27 cellular contexts compared by ENCODE assay signal in the genomic region with DNA sequence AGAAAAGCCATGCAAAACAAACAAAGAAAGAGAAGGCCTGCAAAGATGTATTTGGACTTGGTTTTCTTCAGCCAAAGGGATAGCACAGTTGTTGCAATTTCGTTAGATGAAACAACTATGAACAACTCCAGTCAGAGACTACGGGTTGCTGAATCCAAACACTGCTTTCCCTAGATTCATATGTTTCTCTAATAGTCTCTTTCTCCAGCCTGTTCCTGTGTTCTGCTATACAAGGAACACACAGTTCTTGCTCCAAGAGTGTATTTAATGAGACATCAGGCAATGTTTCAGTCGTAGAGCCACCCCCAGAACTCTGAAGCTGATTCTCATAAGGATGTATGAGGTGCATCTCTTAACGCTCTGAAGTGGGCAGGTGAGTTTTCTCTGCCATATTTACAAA.
"Had no signal": no experiment of that assay in that cellular context is flagged by ENCODE, and none has a peak within 500 bp of the region (broad histone marks: within the 10 kb centered on the region; RNA-seq: fewer than 3 reads in every experiment).

No MANE protein-coding gene starts in this region.

- H3K27me3 ChIP-seq: esophagus squamous epithelium, neural progenitor cell, right lobe of liver, stomach, testis, transverse colon had no signal

- H2AFZ ChIP-seq: neural progenitor cell, parathyroid adenoma had no signal

- H3K79me2 ChIP-seq: parathyroid adenoma had no signal

- H3K36me3 ChIP-seq: esophagus squamous epithelium, neural progenitor cell, right lobe of liver, stomach, transverse colon had no signal

- H3K9me3 ChIP-seq: esophagus squamous epithelium, mucosa of descending colon, right lobe of liver, stomach, testis, transverse colon had no signal

- H3K4me3 Mint-ChIP-seq: effector memory CD8-positive, alpha-beta T cell; mesothelial cell of epicardium; naive B cell; natural killer cell treated with Interleukin-12 subunit alpha and Interleukin-12 subunit beta and Interleukin-15 and Interleukin-18, amount 100 ng/mL, for 72 hours; neural progenitor cell; stimulated activated effector memory CD8-positive, alpha-beta T cell treated with anti-CD3 and anti-CD28 coated beads, Interleukin-12 subunit alpha, Interleukin-12 subunit beta, amount 100 ng/mL, for 72 hours had no signal

- DNase-seq: cerebellar nuclear complex; cortex of kidney; effector memory CD8-positive, alpha-beta T cell; erythroblast; esophagus squamous epithelium; foreskin melanocyte; kidney; mesenchymal stem cell; mucosa of descending colon; naive B cell; right lobe of liver; stimulated activated CD4-positive, alpha-beta T cell treated with anti-CD3 and anti-CD28 coated beads, Interleukin-12 subunit alpha, Interleukin-12 subunit beta, amount 100 ng/mL, for 4 hours; stimulated activated CD4-positive, alpha-beta T cell treated with anti-CD3 and anti-CD28 coated beads, Interleukin-1b, Interleukin-23, amount 100 ng/mL, for 48 hours; stimulated activated CD4-positive, alpha-beta T cell treated with anti-CD3 and anti-CD28 coated beads, Interleukin-4, amount 100 ng/mL, for 24 hours; stimulated activated naive CD4-positive, alpha-beta T cell treated with Interleukin-2 at 50 U/mL for 16 hours; stomach; testis; transverse colon had no signal

- H3K4me3 ChIP-seq: esophagus squamous epithelium, lung, mucosa of descending colon, neural progenitor cell, right lobe of liver, smooth muscle cell, stomach, testis, transverse colon had no signal

- H3K27ac Mint-ChIP-seq: effector memory CD8-positive, alpha-beta T cell; mesothelial cell of epicardium; natural killer cell treated with Interleukin-12 subunit alpha and Interleukin-12 subunit beta and Interleukin-15 and Interleukin-18, amount 100 ng/mL, for 72 hours; neural progenitor cell; progenitor cell of endocrine pancreas; stimulated activated effector memory CD8-positive, alpha-beta T cell treated with anti-CD3 and anti-CD28 coated beads, Interleukin-12 subunit alpha, Interleukin-12 subunit beta, amount 100 ng/mL, for 72 hours had no signal

- ATAC-seq: effector memory CD8-positive, alpha-beta T cell; left lobe of liver; mucosa of descending colon; natural killer cell treated with Interleukin-12 subunit alpha and Interleukin-12 subunit beta and Interleukin-15 and Interleukin-18, amount 100 ng/mL, for 72 hours; right lobe of liver; stimulated activated effector memory CD8-positive, alpha-beta T cell treated with anti-CD3 and anti-CD28 coated beads, Interleukin-12 subunit alpha, Interleukin-12 subunit beta, amount 100 ng/mL, for 72 hours had no signal

- H3K36me3 Mint-ChIP-seq: mesothelial cell of epicardium, neural progenitor cell had no signal

- H3K27ac ChIP-seq: esophagus squamous epithelium, neural progenitor cell, parathyroid adenoma, right lobe of liver, stomach, testis had no signal

- H3K4me1 ChIP-seq: esophagus squamous epithelium, neural progenitor cell, parathyroid adenoma, right lobe of liver, stomach, testis, transverse colon had no signal

- H3K4me2 ChIP-seq: neural progenitor cell, smooth muscle cell had no signal

- H3K9me3 Mint-ChIP-seq: effector memory CD8-positive, alpha-beta T cell; natural killer cell treated with Interleukin-12 subunit alpha and Interleukin-12 subunit beta and Interleukin-15 and Interleukin-18, amount 100 ng/mL, for 72 hours; neural progenitor cell had no signal

- H3K4me1 Mint-ChIP-seq: neural progenitor cell; stimulated activated effector memory CD8-positive, alpha-beta T cell treated with anti-CD3 and anti-CD28 coated beads, Interleukin-12 subunit alpha, Interleukin-12 subunit beta, amount 100 ng/mL, for 72 hours had no signal

- H3K27me3 Mint-ChIP-seq: effector memory CD8-positive, alpha-beta T cell; progenitor cell of endocrine pancreas had no signal

- H3K9ac ChIP-seq: neural progenitor cell, parathyroid adenoma had no signal
